In genomic region chr3:156381253-156381652, GRCh38 we compare ENCODE assay signal across 26 cellular contexts.
"Had no signal": no experiment of that assay in that cellular context is flagged by ENCODE, and none has a peak within 500 bp of the region (broad histone marks: within the 10 kb centered on the region; RNA-seq: fewer than 3 reads in every experiment).

No MANE protein-coding gene starts in this region.

- H3K27ac ChIP-seq: neutrophil, ovary, parathyroid adenoma, psoas muscle, right lobe of liver, sigmoid colon, stomach, thoracic aorta, tibial artery, transverse colon, upper lobe of right lung, uterus had no signal

- H3K4me1 ChIP-seq: parathyroid adenoma, psoas muscle, right lobe of liver, upper lobe of right lung, uterus had no signal

- H3K9me3 ChIP-seq: neutrophil, ovary, psoas muscle, right lobe of liver, sigmoid colon, stomach, thoracic aorta, tibial artery, transverse colon, upper lobe of right lung, uterus had no signal

- H3K9ac ChIP-seq: parathyroid adenoma had no signal

- H3K36me3 ChIP-seq: neutrophil, ovary, right lobe of liver, sigmoid colon, stomach, thoracic aorta, tibial artery, transverse colon, upper lobe of right lung, uterus had no signal

- H3K79me2 ChIP-seq: parathyroid adenoma had no signal

- DNase-seq: naive thymus-derived CD8-positive, alpha-beta T cell; nephron progenitor cell; nucleus accumbens; ovary; posterior cingulate gyrus; psoas muscle; right cardiac atrium; right lobe of liver; sigmoid colon; small intestine; stimulated activated CD4-positive, alpha-beta T cell treated with anti-CD3 and anti-CD28 coated beads, Interleukin-15, amount 100 ng/mL, for 24 hours; stimulated activated CD4-positive, alpha-beta T cell treated with anti-CD3 and anti-CD28 coated beads, Interleukin-2, amount 100 ng/mL, for 24 hours; stimulated activated CD4-positive, alpha-beta T cell treated with anti-CD3 and anti-CD28 coated beads, Interleukin-2, amount 100 ng/mL, for 48 hours; stimulated activated CD4-positive, alpha-beta T cell treated with anti-CD3 and anti-CD28 coated beads, Interleukin-4, amount 100 ng/mL, for 24 hours; stimulated activated naive B cell treated with anti-CD40 and anti-IgM and Interleukin-4, amounts not matched to agents 10 μg/mL and 1 μg/mL and 100 μg/mL, for 72 hours; stimulated activated naive CD4-positive, alpha-beta T cell treated with Interleukin-2 at 50 U/mL for 16 hours; stomach; tibial artery; transverse colon; upper lobe of right lung; uterus had no signal

- H3K27me3 ChIP-seq: neutrophil, ovary, right lobe of liver, sigmoid colon, stomach, tibial artery, transverse colon, upper lobe of right lung, uterus had no signal

- H2AFZ ChIP-seq: parathyroid adenoma had no signal

- ATAC-seq: naive thymus-derived CD8-positive, alpha-beta T cell; natural killer cell treated with Interleukin-12 subunit alpha and Interleukin-12 subunit beta and Interleukin-15 and Interleukin-18, amount 100 ng/mL, for 72 hours; psoas muscle; right cardiac atrium; right lobe of liver; stimulated activated effector memory CD8-positive, alpha-beta T cell treated with anti-CD3 and anti-CD28 coated beads, Interleukin-12 subunit alpha, Interleukin-12 subunit beta, amount 100 ng/mL, for 72 hours; stimulated activated naive B cell treated with anti-CD40 and anti-IgM and Interleukin-4, amounts not matched to agents 10 μg/mL and 1 μg/mL and 100 μg/mL, for 72 hours; upper lobe of right lung had no signal

- H3K4me3 ChIP-seq: ovary, psoas muscle, right lobe of liver, sigmoid colon, stomach, thoracic aorta, tibial artery, transverse colon, upper lobe of right lung, uterus had no signal
